In genomic region chr16:2214721-2214970, GRCh38 we compare ENCODE assay signal across 8 cellular contexts. TPM values are rescaled to one million over a fixed set of nuclear protein-coding genes. Genes with fewer than 3 reads are reported as not detected.
A peak's percentile ranks its signal among the peaks of the same experiment; 100 is the strongest.
DNase-seq lines count a peak whose midpoint lies in the region; ATAC-seq and TF ChIP-seq lines count a peak whose summit lies in the region.

PGP (minus strand) TSS chr16:2214840; CDS start chr16:2214777, 63 bp downstream.

- H3K4me3 ChIP-seq in cardiac muscle cell (peak within 1 kb of the TSS; percentile 94), rectal smooth muscle tissue (ENCODE audit: low read length) (peak within 1 kb of the TSS; percentile 93)

- peak within 1 kb of the TSS; percentile 99 for H3K27ac Mint-ChIP-seq in WTC11

- no peak for TF ChIP-seq CTCF in WTC11 (IDR thresholded peaks at IDR 0.05)
- no peak for TF ChIP-seq CTCF in cardiac muscle cell (IDR thresholded peaks at IDR 0.05; ENCODE audit: low read depth, low read length)

- no peaks in the 10 kb centered on the region for H3K27me3 Mint-ChIP-seq in WTC11 (ENCODE audit: low read depth)

- peak within 1 kb of the TSS; percentile 93 for H3K27ac ChIP-seq in cardiac muscle cell
- H3K27ac ChIP-seq in rectal smooth muscle tissue (ENCODE audit: low read depth, low read length), result peak within 1 kb of the TSS; percentile 94

- no peaks in the 10 kb centered on the region for H3K9me3 Mint-ChIP-seq in WTC11

- CTCF ChIA-PET in WTC11 (lab: Charles Lee), result interaction anchor here (0.6 to 2.8 kb wide), 10 partner anchors 9 to 287 kb away, joined by 3 to 30 read pairs (median 5); partner anchors contain the start of genes CASKIN1, DNASE1L2, ECI1 and TBL3

- peak within 1 kb of the TSS; percentile 83 for H3K4me3 Mint-ChIP-seq in WTC11

- H3K36me3 Mint-ChIP-seq in WTC11, result peaks cover 11% of the 10 kb centered on the region

- peaks cover 25% of the 10 kb centered on the region for H3K4me1 Mint-ChIP-seq in WTC11

- H3K36me3 ChIP-seq in cardiac muscle cell (no peaks in the 10 kb centered on the region), rectal smooth muscle tissue (ENCODE audit: control insufficient read depth, insufficient read depth, low read length) (no peaks in the 10 kb centered on the region)

- peaks cover 22% of the 10 kb centered on the region for H3K4me1 ChIP-seq in cardiac muscle cell (ENCODE audit: low read depth)
- peaks cover 8% of the 10 kb centered on the region for H3K4me1 ChIP-seq in rectal smooth muscle tissue (ENCODE audit: control insufficient read depth, insufficient read depth, low read length)

- POLR2A ChIA-PET in WTC11 (lab: Charles Lee), result interaction anchor here (0.9 to 1.7 kb wide), 7 partner anchors 8 to 59 kb away, joined by 3 to 10 read pairs (median 4); partner anchors contain the start of genes DNASE1L2, E4F1, ECI1 and TRAF7

- H3K9me3 ChIP-seq in cardiac muscle cell (ENCODE audit: low read depth), result no peaks in the 10 kb centered on the region

- ATAC-seq in GM18519 (IDR thresholded peaks at IDR 0.05; ENCODE audit: low FRiP score, unreplicated experiment) (peak; percentile 71), HG02981 (IDR thresholded peaks at IDR 0.05; ENCODE audit: unreplicated experiment) (peak; percentile 81), WTC11 (no peak), GM21529 (IDR thresholded peaks at IDR 0.05; ENCODE audit: unreplicated experiment) (no peak)

- peak within 1 kb of the TSS; percentile 83 for H3K9ac ChIP-seq in rectal smooth muscle tissue (ENCODE audit: low read length)

- DNase-seq in WTC11 (ENCODE audit: low spot score), result no peak
- DNase-seq in cardiac muscle cell (ENCODE audit: low read depth in 1 of 2, low spot score in 1 of 2), result no peak
- DNase-seq in NK-92 treated with Interleukin-12 subunit alpha and Interleukin-12 subunit beta, amount 100 ng/mL, for 24 hours (lab: John Stamatoyannopoulos, UW), result no peak
- DNase-seq in RPMI8226, result no peak

- H3K27me3 ChIP-seq in cardiac muscle cell (no peaks in the 10 kb centered on the region), rectal smooth muscle tissue (ENCODE audit: control insufficient read depth, insufficient read depth, low read length) (no peaks in the 10 kb centered on the region)

TF ChIP-seq in WTC11, 78 proteins besides CTCF, POLR2A, EP300 and RAD21 (continues in another document):
- TF ChIP-seq NFE2L1 (CRISPR knock-in tag; IDR thresholded peaks at IDR 0.05), result no peak
- TF ChIP-seq FOXP1 (CRISPR knock-in tag; IDR thresholded peaks at IDR 0.05; ENCODE audit: borderline replicate concordance), result no peak
- TF ChIP-seq, protein P1, sequence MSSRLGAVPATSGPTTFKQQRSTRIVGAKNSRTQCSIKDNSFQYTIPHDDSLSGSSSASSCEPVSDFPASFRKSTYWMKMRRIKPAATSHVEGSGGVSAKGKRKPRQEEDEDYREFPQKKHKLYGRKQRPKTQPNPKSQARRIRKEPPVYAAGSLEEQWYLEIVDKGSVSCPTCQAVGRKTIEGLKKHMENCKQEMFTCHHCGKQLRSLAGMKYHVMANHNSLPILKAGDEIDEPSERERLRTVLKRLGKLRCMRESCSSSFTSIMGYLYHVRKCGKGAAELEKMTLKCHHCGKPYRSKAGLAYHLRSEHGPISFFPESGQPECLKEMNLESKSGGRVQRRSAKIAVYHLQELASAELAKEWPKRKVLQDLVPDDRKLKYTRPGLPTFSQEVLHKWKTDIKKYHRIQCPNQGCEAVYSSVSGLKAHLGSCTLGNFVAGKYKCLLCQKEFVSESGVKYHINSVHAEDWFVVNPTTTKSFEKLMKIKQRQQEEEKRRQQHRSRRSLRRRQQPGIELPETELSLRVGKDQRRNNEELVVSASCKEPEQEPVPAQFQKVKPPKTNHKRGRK (CRISPR knock-in tag; IDR thresholded peaks at IDR 0.05; ENCODE audit: borderline replicate concordance), result no peak
- TF ChIP-seq ATF1 (CRISPR knock-in tag; IDR thresholded peaks at IDR 0.05), result no peak
- TF ChIP-seq, protein P2, sequence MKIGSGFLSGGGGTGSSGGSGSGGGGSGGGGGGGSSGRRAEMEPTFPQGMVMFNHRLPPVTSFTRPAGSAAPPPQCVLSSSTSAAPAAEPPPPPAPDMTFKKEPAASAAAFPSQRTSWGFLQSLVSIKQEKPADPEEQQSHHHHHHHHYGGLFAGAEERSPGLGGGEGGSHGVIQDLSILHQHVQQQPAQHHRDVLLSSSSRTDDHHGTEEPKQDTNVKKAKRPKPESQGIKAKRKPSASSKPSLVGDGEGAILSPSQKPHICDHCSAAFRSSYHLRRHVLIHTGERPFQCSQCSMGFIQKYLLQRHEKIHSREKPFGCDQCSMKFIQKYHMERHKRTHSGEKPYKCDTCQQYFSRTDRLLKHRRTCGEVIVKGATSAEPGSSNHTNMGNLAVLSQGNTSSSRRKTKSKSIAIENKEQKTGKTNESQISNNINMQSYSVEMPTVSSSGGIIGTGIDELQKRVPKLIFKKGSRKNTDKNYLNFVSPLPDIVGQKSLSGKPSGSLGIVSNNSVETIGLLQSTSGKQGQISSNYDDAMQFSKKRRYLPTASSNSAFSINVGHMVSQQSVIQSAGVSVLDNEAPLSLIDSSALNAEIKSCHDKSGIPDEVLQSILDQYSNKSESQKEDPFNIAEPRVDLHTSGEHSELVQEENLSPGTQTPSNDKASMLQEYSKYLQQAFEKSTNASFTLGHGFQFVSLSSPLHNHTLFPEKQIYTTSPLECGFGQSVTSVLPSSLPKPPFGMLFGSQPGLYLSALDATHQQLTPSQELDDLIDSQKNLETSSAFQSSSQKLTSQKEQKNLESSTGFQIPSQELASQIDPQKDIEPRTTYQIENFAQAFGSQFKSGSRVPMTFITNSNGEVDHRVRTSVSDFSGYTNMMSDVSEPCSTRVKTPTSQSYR (CRISPR knock-in tag; IDR thresholded peaks at IDR 0.05), result no peak
- TF ChIP-seq, protein P3, sequence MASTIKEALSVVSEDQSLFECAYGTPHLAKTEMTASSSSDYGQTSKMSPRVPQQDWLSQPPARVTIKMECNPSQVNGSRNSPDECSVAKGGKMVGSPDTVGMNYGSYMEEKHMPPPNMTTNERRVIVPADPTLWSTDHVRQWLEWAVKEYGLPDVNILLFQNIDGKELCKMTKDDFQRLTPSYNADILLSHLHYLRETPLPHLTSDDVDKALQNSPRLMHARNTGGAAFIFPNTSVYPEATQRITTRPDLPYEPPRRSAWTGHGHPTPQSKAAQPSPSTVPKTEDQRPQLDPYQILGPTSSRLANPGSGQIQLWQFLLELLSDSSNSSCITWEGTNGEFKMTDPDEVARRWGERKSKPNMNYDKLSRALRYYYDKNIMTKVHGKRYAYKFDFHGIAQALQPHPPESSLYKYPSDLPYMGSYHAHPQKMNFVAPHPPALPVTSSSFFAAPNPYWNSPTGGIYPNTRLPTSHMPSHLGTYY (CRISPR knock-in tag; IDR thresholded peaks at IDR 0.05), result peak; percentile 62; the same call in 1 of the 2 replicates
- TF ChIP-seq CREB1 (CRISPR knock-in tag; IDR thresholded peaks at IDR 0.05), result no peak
- no peak for TF ChIP-seq ELF4 (CRISPR knock-in tag; IDR thresholded peaks at IDR 0.05; ENCODE audit: low read depth)
- 0 out of 2 replicates have a peak, but pooled peaks have one; percentile 88 for TF ChIP-seq ZNF396 (CRISPR knock-in tag; IDR thresholded peaks at IDR 0.05; ENCODE audit: borderline replicate concordance)
- TF ChIP-seq ZNF423 (CRISPR knock-in tag; IDR thresholded peaks at IDR 0.05), result 0 out of 2 replicates have a peak, but pooled peaks have one; percentile 52
- TF ChIP-seq ESRRA (CRISPR knock-in tag; IDR thresholded peaks at IDR 0.05; ENCODE audit: borderline replicate concordance), result no peak
- TF ChIP-seq CBFB (CRISPR knock-in tag; IDR thresholded peaks at IDR 0.05; ENCODE audit: low read depth), result no peak
- TF ChIP-seq, protein P4, sequence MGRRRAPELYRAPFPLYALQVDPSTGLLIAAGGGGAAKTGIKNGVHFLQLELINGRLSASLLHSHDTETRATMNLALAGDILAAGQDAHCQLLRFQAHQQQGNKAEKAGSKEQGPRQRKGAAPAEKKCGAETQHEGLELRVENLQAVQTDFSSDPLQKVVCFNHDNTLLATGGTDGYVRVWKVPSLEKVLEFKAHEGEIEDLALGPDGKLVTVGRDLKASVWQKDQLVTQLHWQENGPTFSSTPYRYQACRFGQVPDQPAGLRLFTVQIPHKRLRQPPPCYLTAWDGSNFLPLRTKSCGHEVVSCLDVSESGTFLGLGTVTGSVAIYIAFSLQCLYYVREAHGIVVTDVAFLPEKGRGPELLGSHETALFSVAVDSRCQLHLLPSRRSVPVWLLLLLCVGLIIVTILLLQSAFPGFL (CRISPR knock-in tag; IDR thresholded peaks at IDR 0.05; ENCODE audit: borderline replicate concordance), result no peak
- no peak for TF ChIP-seq ZBTB21 (CRISPR knock-in tag; IDR thresholded peaks at IDR 0.05; ENCODE audit: borderline replicate concordance)
- TF ChIP-seq USF2 (CRISPR knock-in tag; IDR thresholded peaks at IDR 0.05), result no peak
- no peak for TF ChIP-seq NFATC4 (CRISPR knock-in tag; IDR thresholded peaks at IDR 0.05)
- TF ChIP-seq NR1H2 (CRISPR knock-in tag; IDR thresholded peaks at IDR 0.05), result no peak
- TF ChIP-seq ZSCAN18 (CRISPR knock-in tag; IDR thresholded peaks at IDR 0.05), result peak; percentile 99; the same call in 1 of the 2 replicates
- TF ChIP-seq TEAD4 (CRISPR knock-in tag; IDR thresholded peaks at IDR 0.05), result no peak
- TF ChIP-seq KAT7 (CRISPR knock-in tag; IDR thresholded peaks at IDR 0.05; ENCODE audit: borderline replicate concordance), result no peak
- TF ChIP-seq GABPB1 (CRISPR knock-in tag; IDR thresholded peaks at IDR 0.05), result no peak
- peak; percentile 68; the same call in 1 of the 2 replicates for TF ChIP-seq SP1 (CRISPR knock-in tag; conservative IDR thresholded peaks at IDR 0.05)

RNA-seq across cellular contexts. Expression of gene PGP, which starts in this region (rescaled TPM):
- 38.4 to 40.1 TPM (median 39.5 TPM) in 3 replicates for total RNA-seq in WTC11 (2021)
- total RNA-seq in cardiac muscle cell, result 43.2 and 61.8 TPM in 2 replicates
- 41.9 and 57.9 TPM in 2 replicates for polyA plus RNA-seq in cardiac muscle cell

Comparison
In these comparisons a context has a peak if more than half of its experiments do, and no peak if none do; other contexts are left out.
1. ATAC-seq: peak in GM18519 (single experiment) and HG02981 (single experiment); none in WTC11 (single experiment) and GM21529 (single experiment).